In genomic region chr7:30727061-30727945, GRCh38 we compare ENCODE assay signal across 1 cellular context.
A peak's percentile ranks its signal among the peaks of the same experiment; 100 is the strongest.
TF ChIP-seq lines count a peak whose summit lies in the region.

No MANE protein-coding gene starts in this region.

TF ChIP-seq in K562, 482 proteins besides CTCF, POLR2A, EP300 and RAD21 (continued from another document):
- TF ChIP-seq VEZF1 (CRISPR knock-in tag; IDR thresholded peaks at IDR 0.05) (peak; percentile 29; the same call in 1 of the 2 replicates), NR2C2 (CRISPR knock-in tag; IDR thresholded peaks at IDR 0.05) (0 out of 2 replicates have a peak, but pooled peaks have one; percentile 32), NR2C2 (tag; IDR thresholded peaks at IDR 0.05) (no peak), GABPA (tag; conservative IDR thresholded peaks at IDR 0.05; ENCODE audit: low read depth) (peak; percentile 46), ARID1B (IDR thresholded peaks at IDR 0.05) (no peak), NFIC (IDR thresholded peaks at IDR 0.05) (peak; percentile 38)
- TF ChIP-seq, protein P1, sequence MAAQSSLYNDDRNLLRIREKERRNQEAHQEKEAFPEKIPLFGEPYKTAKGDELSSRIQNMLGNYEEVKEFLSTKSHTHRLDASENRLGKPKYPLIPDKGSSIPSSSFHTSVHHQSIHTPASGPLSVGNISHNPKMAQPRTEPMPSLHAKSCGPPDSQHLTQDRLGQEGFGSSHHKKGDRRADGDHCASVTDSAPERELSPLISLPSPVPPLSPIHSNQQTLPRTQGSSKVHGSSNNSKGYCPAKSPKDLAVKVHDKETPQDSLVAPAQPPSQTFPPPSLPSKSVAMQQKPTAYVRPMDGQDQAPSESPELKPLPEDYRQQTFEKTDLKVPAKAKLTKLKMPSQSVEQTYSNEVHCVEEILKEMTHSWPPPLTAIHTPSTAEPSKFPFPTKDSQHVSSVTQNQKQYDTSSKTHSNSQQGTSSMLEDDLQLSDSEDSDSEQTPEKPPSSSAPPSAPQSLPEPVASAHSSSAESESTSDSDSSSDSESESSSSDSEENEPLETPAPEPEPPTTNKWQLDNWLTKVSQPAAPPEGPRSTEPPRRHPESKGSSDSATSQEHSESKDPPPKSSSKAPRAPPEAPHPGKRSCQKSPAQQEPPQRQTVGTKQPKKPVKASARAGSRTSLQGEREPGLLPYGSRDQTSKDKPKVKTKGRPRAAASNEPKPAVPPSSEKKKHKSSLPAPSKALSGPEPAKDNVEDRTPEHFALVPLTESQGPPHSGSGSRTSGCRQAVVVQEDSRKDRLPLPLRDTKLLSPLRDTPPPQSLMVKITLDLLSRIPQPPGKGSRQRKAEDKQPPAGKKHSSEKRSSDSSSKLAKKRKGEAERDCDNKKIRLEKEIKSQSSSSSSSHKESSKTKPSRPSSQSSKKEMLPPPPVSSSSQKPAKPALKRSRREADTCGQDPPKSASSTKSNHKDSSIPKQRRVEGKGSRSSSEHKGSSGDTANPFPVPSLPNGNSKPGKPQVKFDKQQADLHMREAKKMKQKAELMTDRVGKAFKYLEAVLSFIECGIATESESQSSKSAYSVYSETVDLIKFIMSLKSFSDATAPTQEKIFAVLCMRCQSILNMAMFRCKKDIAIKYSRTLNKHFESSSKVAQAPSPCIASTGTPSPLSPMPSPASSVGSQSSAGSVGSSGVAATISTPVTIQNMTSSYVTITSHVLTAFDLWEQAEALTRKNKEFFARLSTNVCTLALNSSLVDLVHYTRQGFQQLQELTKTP (IDR thresholded peaks at IDR 0.05; ENCODE audit: low read depth in 1 of 2, partially characterized antibody in 2 of 2): peak in 1 of 2 experiments; percentile 88
